In the genomic region with DNA sequence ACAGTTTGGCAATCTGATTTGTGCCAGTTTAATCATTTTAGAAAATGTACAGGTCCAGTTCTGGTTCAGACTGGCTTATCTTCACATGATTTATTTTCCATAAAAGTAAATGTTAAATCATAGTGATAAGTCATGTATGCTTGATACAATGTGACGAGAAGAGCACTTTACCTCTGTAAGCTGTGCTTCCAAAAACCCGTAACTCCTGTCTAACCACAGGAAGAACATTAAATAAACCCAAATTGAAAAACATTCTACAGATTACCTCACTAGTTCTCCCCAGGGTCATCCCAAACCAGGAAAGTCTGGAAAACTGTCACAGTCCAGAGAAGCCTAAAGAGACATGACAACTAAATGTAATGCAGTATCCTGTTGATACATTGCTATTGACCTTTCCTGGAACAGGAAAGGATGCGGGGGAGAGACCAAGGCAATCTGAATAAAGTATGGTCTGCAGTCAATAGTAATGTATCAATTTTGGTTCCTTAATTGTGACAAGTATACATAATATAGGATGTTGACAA, we compare ENCODE assay signal across 11 cellular contexts. TPM values are rescaled to one million over a fixed set of nuclear protein-coding genes. Genes with fewer than 3 reads are reported as not detected.
DNase-seq lines count a peak whose midpoint lies in the region; ATAC-seq, FAIRE-seq and TF ChIP-seq lines count a peak whose summit lies in the region.
"Had no signal": no experiment of that assay in that cellular context is flagged by ENCODE, and none has a peak within 500 bp of the region (broad histone marks: within the 10 kb centered on the region; RNA-seq: fewer than 3 reads in every experiment).

No MANE protein-coding gene starts in this region.

- H3K79me2 ChIP-seq in keratinocyte (ENCODE audit: control insufficient read depth, insufficient read depth, low read length), result no peaks in the 10 kb centered on the region

- intact Hi-C loops in prostate gland (cut with DNase I), result loop anchor here (5.0 kb wide), 1 partner anchor 1253 kb away; no protein-coding TSS in a partner anchor

- dilution Hi-C loops in keratinocyte (cut with MboI; ENCODE audit: extremely low pct_ligation_motif_present, low sequenced_read_pairs), result no loop called here

- no peaks in the 10 kb centered on the region for H3K9me1 ChIP-seq in keratinocyte (ENCODE audit: control insufficient read depth, extremely low read depth, insufficient read depth, low read length)

- H3K27ac ChIP-seq in BLaER1 treated with 17β-estradiol and CSF1 and Interleukin-3, amounts not matched to agents 10 nM and 100 nM, result no peak overlapping the region
- H3K27ac ChIP-seq in VCaP (peak overlapping the region; percentile 94), keratinocyte (ENCODE audit: control insufficient read depth, insufficient read depth, low read length) (peak overlapping the region; percentile 62), prostate gland (peak overlapping the region; percentile 30 to 44)

- no peak for DNase-seq in keratinocyte (ENCODE audit: low read depth, low spot score)
- DNase-seq in prostate gland (ENCODE audit: low spot score), result no peak
- DNase-seq in NAMALWA (ENCODE audit: low spot score), result no peak
- no peak for DNase-seq in activated gamma-delta T cell treated with Interleukin-2 at 50 U/mL for 16 hours
- DNase-seq in T1000 (lab: John Stamatoyannopoulos, UW), result no peak
- DNase-seq: activated CD4-positive, alpha-beta T cell treated with anti-CD3 and anti-CD28 coated beads, Interleukin-2, amount 50 U/mL, for 4 hours; NCI-H1694 had no signal

- H3K9me3 ChIP-seq in BLaER1 treated with 17β-estradiol and CSF1 and Interleukin-3, amounts not matched to agents 10 nM and 100 nM (replicated peaks in 1 of 11), result no peaks in the 10 kb centered on the region
- H3K9me3 ChIP-seq in keratinocyte (ENCODE audit: control insufficient read depth, low read depth, low read length) (no peaks in the 10 kb centered on the region), prostate gland (no peaks in the 10 kb centered on the region)

- H2AFZ ChIP-seq in keratinocyte (ENCODE audit: control insufficient read depth, low read length), result peak overlapping the region; percentile 27

- no peaks in the 10 kb centered on the region for H3K36me3 ChIP-seq in BLaER1 treated with 17β-estradiol and CSF1 and Interleukin-3, amounts not matched to agents 10 nM and 100 nM
- H3K36me3 ChIP-seq in keratinocyte (ENCODE audit: control insufficient read depth in 2 of 2, extremely low read depth in 1 of 2, insufficient read depth in 2 of 2, low read length in 2 of 2) (no peaks in the 10 kb centered on the region), prostate gland (no peaks in the 10 kb centered on the region)

- no peak for FAIRE-seq in keratinocyte (lab: Jason Lieb, UNC)

- no peak for TF ChIP-seq POLR2A in prostate gland (IDR thresholded peaks at IDR 0.05)

- H3K4me1 ChIP-seq in BLaER1 treated with 17β-estradiol and CSF1 and Interleukin-3, amounts not matched to agents 10 nM and 100 nM, result peaks cover 17 to 49% (median 30%) of the 10 kb centered on the region in 10 experiments
- H3K4me1 ChIP-seq in keratinocyte (ENCODE audit: control insufficient read depth, extremely low read depth, insufficient read depth, low read length), result peaks cover 21% of the 10 kb centered on the region
- H3K4me1 ChIP-seq in prostate gland (replicated peaks), result peaks cover 5% of the 10 kb centered on the region

- ATAC-seq in HG02763 (IDR thresholded peaks at IDR 0.05; ENCODE audit: unreplicated experiment), result no peak
- ATAC-seq: HCT116 had no signal

- no peaks in the 10 kb centered on the region for H3K27me3 ChIP-seq in BLaER1 treated with 17β-estradiol and CSF1 and Interleukin-3, amounts not matched to agents 10 nM and 100 nM
- no peaks in the 10 kb centered on the region for H3K27me3 ChIP-seq in keratinocyte (ENCODE audit: control insufficient read depth, extremely low read depth, insufficient read depth, low read length)
- H3K27me3 ChIP-seq in prostate gland (replicated peaks; ENCODE audit: insufficient read depth), result no peaks in the 10 kb centered on the region

- H3K4me3 ChIP-seq in BLaER1 treated with 17β-estradiol and CSF1 and Interleukin-3, amounts not matched to agents 10 nM and 100 nM, result no peak overlapping the region
- no peak overlapping the region for H3K4me3 ChIP-seq in keratinocyte (ENCODE audit: control insufficient read depth in 2 of 3, extremely low read depth in 1 of 3, insufficient read depth in 2 of 3, low read depth in 1 of 3, low read length in 3 of 3)
- H3K4me3 ChIP-seq in prostate gland, result no peak overlapping the region

- no peak overlapping the region for H3K9ac ChIP-seq in BLaER1 treated with 17β-estradiol and CSF1 and Interleukin-3, amounts not matched to agents 10 nM and 100 nM
- no peak overlapping the region for H3K9ac ChIP-seq in keratinocyte (ENCODE audit: control insufficient read depth, extremely low read depth, insufficient read depth, low read length)

- H4K20me1 ChIP-seq in BLaER1 treated with 17β-estradiol and CSF1 and Interleukin-3, amounts not matched to agents 10 nM and 100 nM, result no peaks in the 10 kb centered on the region
- H4K20me1 ChIP-seq in keratinocyte (ENCODE audit: control insufficient read depth, extremely low read depth, insufficient read depth, low read length), result no peaks in the 10 kb centered on the region

- no peak for TF ChIP-seq CTCF in VCaP (conservative IDR thresholded peaks at IDR 0.05)
- no peak for TF ChIP-seq CTCF in keratinocyte (optimal IDR thresholded peaks at IDR 0.05 in 1 of 3, IDR thresholded peaks at IDR 0.05 in 1 of 3, conservative IDR thresholded peaks at IDR 0.05 in 1 of 3; ENCODE audit: extremely low read depth in 1 of 3, insufficient read depth in 2 of 3, low read length in 3 of 3)
- no peak for TF ChIP-seq CTCF in prostate gland (IDR thresholded peaks at IDR 0.05)

- 37% methylated on average over 3 of the region's 3 CpGs for WGBS in prostate gland

- peak overlapping the region; percentile 56 to 84 (median 74); a peak in 20 of 22 replicates for H3K4me2 ChIP-seq in BLaER1 treated with 17β-estradiol and CSF1 and Interleukin-3, amounts not matched to agents 10 nM and 100 nM
- peak overlapping the region; percentile 73 for H3K4me2 ChIP-seq in keratinocyte (ENCODE audit: control insufficient read depth, extremely low read depth, insufficient read depth, low read depth, low read length)

RNA-seq across cellular contexts. Expression of a gene that starts 32.5 kb away (rescaled TPM):
- polyA plus RNA-seq in keratinocyte, result 205 to 251 TPM (median 221 TPM) in 3 replicates
- 66.1 TPM for polyA plus RNA-seq in keratinocyte (2011; ENCODE audit: low read depth)
- polyA plus RNA-seq in keratinocyte (2011; cell fraction: cytosol; rRNA removed), result 66.2 and 96.4 TPM in 2 replicates
- polyA plus RNA-seq in keratinocyte (2011; cell fraction: nucleus; rRNA removed), result 255 and 281 TPM in 2 replicates
- polyA plus RNA-seq in keratinocyte (2012; ENCODE audit: low replicate concordance), result 82.7 and 187 TPM in 2 replicates
- 454 to 649 TPM (median 503 TPM) in 3 replicates for polyA minus RNA-seq in keratinocyte
- polyA minus RNA-seq in keratinocyte (2011; cell fraction: cytosol; rRNA and poly(A)+ RNA removed), result 290 TPM
- 297 and 332 TPM in 2 replicates for polyA minus RNA-seq in keratinocyte (2011; cell fraction: nucleus; rRNA and poly(A)+ RNA removed)
- total RNA-seq in prostate gland, result 10 to 100 TPM; 30.6 to 36.2 TPM

Comparison
In these comparisons a context has a peak if more than half of its experiments do, and no peak if none do; other contexts are left out.
1. H3K27ac ChIP-seq: peak in VCaP (single experiment), keratinocyte (single experiment) and prostate gland (2 of 2); none in BLaER1 treated with 17β-estradiol and CSF1 and Interleukin-3, amounts not matched to agents 10 nM and 100 nM (0 of 11).